Comparison of ENCODE assay signal across 31 cellular contexts in genomic region chr1:40841602-40842001, GRCh38. TPM values are rescaled to one million over a fixed set of nuclear protein-coding genes. Genes with fewer than 3 reads are reported as not detected.
"Had no signal": no experiment of that assay in that cellular context is flagged by ENCODE, and none has a peak within 500 bp of the region (broad histone marks: within the 10 kb centered on the region; RNA-seq: fewer than 3 reads in every experiment).

No MANE protein-coding gene starts in this region.

- H3K4me1 ChIP-seq: adrenal gland, colonic mucosa, left lung, lower lobe of right lung, right atrium auricular region, upper lobe of left lung, vagina had no signal

- H3K4me3 ChIP-seq: adrenal gland, cardiac muscle cell, colonic mucosa, esophagus squamous epithelium, left lung, lower lobe of right lung, neural progenitor cell, right atrium auricular region, smooth muscle cell, stomach, thyroid gland, upper lobe of left lung, vagina had no signal

- H3K9ac ChIP-seq: neural progenitor cell had no signal

- DNase-seq: activated effector memory CD4-positive, alpha-beta T cell treated with anti-CD3 and anti-CD28 coated beads, Interleukin-2, amount 50 U/mL, for 16 hours; activated naive CD4-positive, alpha-beta T cell treated with anti-CD3 and anti-CD28 coated beads, Interleukin-2, amount 10 ng/mL, durations not matched to agents 7 days and 5 days; activated T-cell treated with anti-CD3 and anti-CD28 coated beads, Interleukin-2, amount 50 U/mL, for 1 hour; adrenal gland; cerebellar nuclear complex; colonic mucosa; esophagus squamous epithelium; foreskin melanocyte; left lung; lower lobe of right lung; mesenchymal stem cell; natural killer cell; stimulated activated CD4-positive, alpha-beta T cell treated with anti-CD3 and anti-CD28 coated beads, Interleukin-15, amount 100 ng/mL, for 24 hours; stimulated activated CD4-positive, alpha-beta T cell treated with anti-CD3 and anti-CD28 coated beads, Interleukin-2, amount 100 ng/mL, for 24 hours; stimulated activated naive B cell treated with anti-CD40 and anti-IgM and Interleukin-4, amounts not matched to agents 10 μg/mL and 1 μg/mL and 100 μg/mL, for 72 hours; stomach; SW 1271; T1000; thyroid gland; upper lobe of left lung; WERI-Rb-1 had no signal

- ATAC-seq: activated CD4-positive, CD25-positive, alpha-beta regulatory T cell treated with anti-CD3 and anti-CD28 coated beads, Interleukin-2, amount 50 U/mL, for 24 hours; left lung; lower lobe of right lung; natural killer cell; stimulated activated naive B cell treated with anti-CD40 and anti-IgM and Interleukin-4, amounts not matched to agents 10 μg/mL and 1 μg/mL and 100 μg/mL, for 72 hours had no signal

- H3K27ac Mint-ChIP-seq: activated T-helper 1 cell treated with anti-CD3 and anti-CD28 coated beads, Interleukin-12 subunit alpha, Interleukin-12 subunit beta, Interleukin-2, Interleukin-4 antibody, amounts not matched to agents 30 ng/mL and 10 ng/mL and 1 ng/mL, durations not matched to agents 14 hours and 24 hours and 36 hours; brain; natural killer cell; neural progenitor cell; stimulated activated naive B cell treated with anti-CD40 and anti-IgM and Interleukin-4, amounts not matched to agents 10 μg/mL and 1 μg/mL and 100 μg/mL, for 72 hours had no signal

- H3K4me2 ChIP-seq: neural progenitor cell, smooth muscle cell had no signal

- H3K9me3 ChIP-seq: adrenal gland, colonic mucosa, left lung, lower lobe of right lung, thyroid gland, upper lobe of left lung, vagina had no signal

- H3K36me3 ChIP-seq: adrenal gland, cardiac muscle cell, colonic mucosa, esophagus squamous epithelium, left lung, lower lobe of right lung, neural progenitor cell, right atrium auricular region, thyroid gland, upper lobe of left lung, vagina, WERI-Rb-1 had no signal

- H3K4me3 Mint-ChIP-seq: activated T-helper 1 cell treated with anti-CD3 and anti-CD28 coated beads, Interleukin-12 subunit alpha, Interleukin-12 subunit beta, Interleukin-2, Interleukin-4 antibody, amounts not matched to agents 30 ng/mL and 10 ng/mL and 1 ng/mL, durations not matched to agents 14 hours and 24 hours and 36 hours; brain; natural killer cell; neural progenitor cell; stimulated activated naive B cell treated with anti-CD40 and anti-IgM and Interleukin-4, amounts not matched to agents 10 μg/mL and 1 μg/mL and 100 μg/mL, for 72 hours had no signal

- H2AFZ ChIP-seq: neural progenitor cell had no signal

- H3K27ac ChIP-seq: adrenal gland, cardiac muscle cell, colonic mucosa, epithelial cell of prostate, esophagus squamous epithelium, left lung, lower lobe of right lung, neural progenitor cell, right atrium auricular region, stomach, thyroid gland, upper lobe of left lung, vagina, WERI-Rb-1 had no signal

- H3K9me3 Mint-ChIP-seq: activated naive CD4-positive, alpha-beta T cell treated with anti-CD3 and anti-CD28 coated beads, Interleukin-2, amount 10 ng/mL, durations not matched to agents 7 days and 5 days; natural killer cell had no signal

- H3K36me3 Mint-ChIP-seq: activated naive CD4-positive, alpha-beta T cell treated with anti-CD3 and anti-CD28 coated beads, Interleukin-2, amount 10 ng/mL, durations not matched to agents 7 days and 5 days; brain; natural killer cell had no signal

- H3K27me3 ChIP-seq: adrenal gland, cardiac muscle cell, colonic mucosa, neural progenitor cell, right atrium auricular region, stomach, thyroid gland, upper lobe of left lung, vagina had no signal

RNA-seq across cellular contexts. Expression of gene KCNQ4, which starts 58.0 kb away (rescaled TPM):
- total RNA-seq: pulmonary artery endothelial cell, smooth muscle cell had no signal
